1 cellular context compared by ENCODE assay signal in the genomic region with DNA sequence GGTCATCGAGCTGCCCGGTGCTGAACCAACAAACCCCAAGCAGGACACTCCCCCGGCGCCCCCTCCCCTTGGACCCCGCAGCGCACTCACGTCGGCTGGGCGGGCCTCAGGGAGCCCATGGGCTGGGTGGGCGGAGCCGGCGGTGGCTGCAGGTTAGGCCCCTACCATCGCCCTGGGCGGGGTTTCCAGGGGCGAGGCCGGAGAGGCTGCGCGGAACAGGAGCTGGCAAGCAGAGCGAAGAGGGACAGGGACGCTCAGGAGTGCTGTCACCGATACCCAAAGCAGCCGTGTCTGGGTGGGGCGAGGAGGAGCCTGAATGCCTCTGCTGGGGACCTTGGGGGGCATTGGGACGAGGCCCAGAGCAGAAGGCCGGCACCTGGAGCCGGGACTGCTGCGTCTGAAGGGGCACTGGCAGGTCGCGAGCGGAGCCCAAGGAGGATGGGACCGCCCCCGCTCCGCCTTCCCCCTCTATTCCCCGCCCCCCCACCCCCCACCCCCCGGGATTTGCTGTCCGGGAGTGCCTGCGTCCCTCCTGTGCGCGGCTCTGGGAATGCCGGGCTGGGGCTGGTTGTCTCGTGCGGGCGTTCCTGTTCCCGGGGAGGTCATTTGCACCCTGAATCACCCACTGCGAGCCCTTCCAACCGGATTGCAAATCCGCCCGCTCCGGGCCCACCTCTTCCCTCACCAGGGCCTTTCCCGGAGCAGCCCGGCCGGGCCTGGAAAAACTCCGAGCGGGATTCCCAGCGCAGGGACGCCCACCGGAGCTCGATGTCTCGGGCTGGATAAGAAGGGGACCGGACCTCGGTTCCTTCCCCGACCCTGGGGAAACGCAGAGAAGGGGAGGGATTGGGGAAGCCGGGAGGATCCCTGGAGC.
TF ChIP-seq lines count a peak whose summit lies in the region.

No MANE protein-coding gene starts in this region.

TF ChIP-seq in PFSK-1, 5 proteins besides CTCF, POLR2A, EP300 and RAD21 (continued from another document):
- TF ChIP-seq, protein P1, sequence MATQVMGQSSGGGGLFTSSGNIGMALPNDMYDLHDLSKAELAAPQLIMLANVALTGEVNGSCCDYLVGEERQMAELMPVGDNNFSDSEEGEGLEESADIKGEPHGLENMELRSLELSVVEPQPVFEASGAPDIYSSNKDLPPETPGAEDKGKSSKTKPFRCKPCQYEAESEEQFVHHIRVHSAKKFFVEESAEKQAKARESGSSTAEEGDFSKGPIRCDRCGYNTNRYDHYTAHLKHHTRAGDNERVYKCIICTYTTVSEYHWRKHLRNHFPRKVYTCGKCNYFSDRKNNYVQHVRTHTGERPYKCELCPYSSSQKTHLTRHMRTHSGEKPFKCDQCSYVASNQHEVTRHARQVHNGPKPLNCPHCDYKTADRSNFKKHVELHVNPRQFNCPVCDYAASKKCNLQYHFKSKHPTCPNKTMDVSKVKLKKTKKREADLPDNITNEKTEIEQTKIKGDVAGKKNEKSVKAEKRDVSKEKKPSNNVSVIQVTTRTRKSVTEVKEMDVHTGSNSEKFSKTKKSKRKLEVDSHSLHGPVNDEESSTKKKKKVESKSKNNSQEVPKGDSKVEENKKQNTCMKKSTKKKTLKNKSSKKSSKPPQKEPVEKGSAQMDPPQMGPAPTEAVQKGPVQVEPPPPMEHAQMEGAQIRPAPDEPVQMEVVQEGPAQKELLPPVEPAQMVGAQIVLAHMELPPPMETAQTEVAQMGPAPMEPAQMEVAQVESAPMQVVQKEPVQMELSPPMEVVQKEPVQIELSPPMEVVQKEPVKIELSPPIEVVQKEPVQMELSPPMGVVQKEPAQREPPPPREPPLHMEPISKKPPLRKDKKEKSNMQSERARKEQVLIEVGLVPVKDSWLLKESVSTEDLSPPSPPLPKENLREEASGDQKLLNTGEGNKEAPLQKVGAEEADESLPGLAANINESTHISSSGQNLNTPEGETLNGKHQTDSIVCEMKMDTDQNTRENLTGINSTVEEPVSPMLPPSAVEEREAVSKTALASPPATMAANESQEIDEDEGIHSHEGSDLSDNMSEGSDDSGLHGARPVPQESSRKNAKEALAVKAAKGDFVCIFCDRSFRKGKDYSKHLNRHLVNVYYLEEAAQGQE (IDR thresholded peaks at IDR 0.05; ENCODE audit: insufficient read depth in 1 of 2, low read depth in 2 of 2, low read length in 2 of 2) = no peak
